In genomic region chr1:160020196-160020595, GRCh38 we compare ENCODE assay signal across 32 cellular contexts. TPM values are rescaled to one million over a fixed set of nuclear protein-coding genes. Genes with fewer than 3 reads are reported as not detected.
"Had no signal": no experiment of that assay in that cellular context is flagged by ENCODE, and none has a peak within 500 bp of the region (broad histone marks: within the 10 kb centered on the region; RNA-seq: fewer than 3 reads in every experiment).

No MANE protein-coding gene starts in this region.

- H3K4me3 Mint-ChIP-seq: activated CD4-positive, alpha-beta memory T cell treated with anti-CD3 and anti-CD28 coated beads, Interleukin-2, amount 10 ng/mL, durations not matched to agents 7 days and 5 days; activated CD4-positive, alpha-beta T cell treated with anti-CD3 and anti-CD28 coated beads for 36 hours; activated CD4-positive, alpha-beta T cell treated with anti-CD3 and anti-CD28 coated beads, Interleukin-2, amount 10 ng/mL, durations not matched to agents 7 days and 5 days; activated naive CD8-positive, alpha-beta T cell; activated T-helper 1 cell treated with anti-CD3 and anti-CD28 coated beads, Interleukin-12 subunit alpha, Interleukin-12 subunit beta, Interleukin-2, Interleukin-4 antibody, amounts not matched to agents 30 ng/mL and 10 ng/mL and 1 ng/mL, durations not matched to agents 14 hours and 24 hours and 36 hours; central memory CD8-positive, alpha-beta T cell; effector memory CD8-positive, alpha-beta T cell had no signal

- H3K27ac Mint-ChIP-seq: activated CD4-positive, alpha-beta T cell treated with anti-CD3 and anti-CD28 coated beads for 36 hours; activated CD4-positive, alpha-beta T cell treated with anti-CD3 and anti-CD28 coated beads, Interleukin-2, amount 10 ng/mL, durations not matched to agents 7 days and 5 days; activated naive CD8-positive, alpha-beta T cell; activated T-helper 1 cell treated with anti-CD3 and anti-CD28 coated beads, Interleukin-12 subunit alpha, Interleukin-12 subunit beta, Interleukin-2, Interleukin-4 antibody, amounts not matched to agents 30 ng/mL and 10 ng/mL and 1 ng/mL, durations not matched to agents 14 hours and 24 hours and 36 hours; effector memory CD8-positive, alpha-beta T cell had no signal

- DNase-seq: activated CD4-positive, alpha-beta memory T cell treated with anti-CD3 and anti-CD28 coated beads, Interleukin-2, amount 10 ng/mL, durations not matched to agents 7 days and 5 days; activated CD4-positive, alpha-beta T cell treated with anti-CD3 and anti-CD28 coated beads for 36 hours; activated CD4-positive, alpha-beta T cell treated with anti-CD3 and anti-CD28 coated beads, Interleukin-2, amount 10 ng/mL, durations not matched to agents 7 days and 5 days; activated CD4-positive, alpha-beta T cell treated with anti-CD3 and anti-CD28 coated beads, Interleukin-2, amount 50 U/mL, for 4 hours; activated CD4-positive, CD25-positive, alpha-beta regulatory T cell; activated CD4-positive, CD25-positive, alpha-beta regulatory T cell treated with anti-CD3 and anti-CD28 coated beads, Interleukin-2, amount 50 U/mL, for 72 hours; activated gamma-delta T cell treated with Interleukin-2 at 50 U/mL for 16 hours; activated naive CD4-positive, alpha-beta T cell treated with anti-CD3 and anti-CD28 coated beads, Interleukin-2, amount 50 U/mL, for 16 hours; activated naive CD4-positive, alpha-beta T cell treated with Interleukin-2 at 50 U/mL for 16 hours; activated T-cell treated with anti-CD3 and anti-CD28 coated beads, Interleukin-2, amount 50 U/mL, for 48 hours; amniotic stem cell; anterior cingulate cortex; brain microvascular endothelial cell; cortex of kidney; dermis blood vessel endothelial cell; effector CD4-positive, alpha-beta T cell; effector memory CD8-positive, alpha-beta T cell; erythroblast; foreskin keratinocyte; gastrocnemius medialis; glutamatergic neuron; heart left ventricle; T-helper 2 cell had no signal

- ATAC-seq: activated CD4-positive, alpha-beta T cell treated with anti-CD3 and anti-CD28 coated beads for 36 hours; effector memory CD8-positive, alpha-beta T cell; foreskin keratinocyte; gastrocnemius medialis; heart left ventricle had no signal

- FAIRE-seq: astrocyte, bronchial epithelial cell, colon had no signal

- H3K9me3 ChIP-seq: esophagus muscularis mucosa, gastrocnemius medialis, heart left ventricle had no signal

- H3K9me3 Mint-ChIP-seq: activated CD4-positive, alpha-beta memory T cell treated with anti-CD3 and anti-CD28 coated beads, Interleukin-2, amount 10 ng/mL, durations not matched to agents 7 days and 5 days; activated CD4-positive, alpha-beta T cell treated with anti-CD3 and anti-CD28 coated beads, Interleukin-2, amount 10 ng/mL, durations not matched to agents 7 days and 5 days; activated T-helper 1 cell treated with anti-CD3 and anti-CD28 coated beads, Interleukin-12 subunit alpha, Interleukin-12 subunit beta, Interleukin-2, Interleukin-4 antibody, amounts not matched to agents 30 ng/mL and 10 ng/mL and 1 ng/mL, durations not matched to agents 14 hours and 24 hours and 36 hours; central memory CD8-positive, alpha-beta T cell; effector memory CD8-positive, alpha-beta T cell had no signal

- H3K4me3 ChIP-seq: esophagus muscularis mucosa, gastrocnemius medialis, heart left ventricle had no signal

- H3K4me1 Mint-ChIP-seq: central memory CD8-positive, alpha-beta T cell had no signal

- H3K36me3 ChIP-seq: brain microvascular endothelial cell, esophagus muscularis mucosa, gastrocnemius medialis, heart left ventricle had no signal

- H3K27me3 ChIP-seq: esophagus muscularis mucosa, foreskin keratinocyte, gastrocnemius medialis, heart left ventricle had no signal

- H3K27ac ChIP-seq: brain microvascular endothelial cell, esophagus muscularis mucosa, foreskin keratinocyte, gastrocnemius medialis, heart left ventricle had no signal

RNA-seq across cellular contexts. Expression of gene KCNJ10, which starts 49.8 kb away (rescaled TPM):
- total RNA-seq: activated CD4-positive, alpha-beta memory T cell treated with anti-CD3 and anti-CD28 coated beads, Interleukin-2, amount 10 ng/mL, durations not matched to agents 7 days and 5 days; activated CD4-positive, alpha-beta T cell treated with anti-CD3 and anti-CD28 coated beads, Interleukin-2, amount 10 ng/mL, durations not matched to agents 7 days and 5 days; activated T-helper 1 cell treated with anti-CD3 and anti-CD28 coated beads, Interleukin-12 subunit alpha, Interleukin-12 subunit beta, Interleukin-2, Interleukin-4 antibody, amounts not matched to agents 30 ng/mL and 10 ng/mL and 1 ng/mL, durations not matched to agents 14 hours and 24 hours and 36 hours; bronchial epithelial cell; chondrocyte; dermis blood vessel endothelial cell; foreskin keratinocyte; gastrocnemius medialis; T-helper 1 cell treated with Interleukin-12 subunit alpha and Interleukin-12 subunit beta and Interleukin-4 antibody, amounts not matched to agents 30 ng/mL and 1 ng/mL, for 36 hours had no signal
- polyA plus RNA-seq: foreskin keratinocyte had no signal
